In genomic region chr1:19456915-19457554, GRCh38 we compare ENCODE assay signal across 10 cellular contexts. TPM values are rescaled to one million over a fixed set of nuclear protein-coding genes. Genes with fewer than 3 reads are reported as not detected.
DNase-seq lines count a peak whose midpoint lies in the region; ATAC-seq and TF ChIP-seq lines count a peak whose summit lies in the region.
"Had no signal": no experiment of that assay in that cellular context is flagged by ENCODE, and none has a peak within 500 bp of the region (broad histone marks: within the 10 kb centered on the region; RNA-seq: fewer than 3 reads in every experiment).

No MANE protein-coding gene starts in this region.

- no peaks in the 10 kb centered on the region for H3K36me3 ChIP-seq in muscle layer of colon (ENCODE audit: insufficient read depth, low read length)

- H3K9ac ChIP-seq in muscle layer of colon (ENCODE audit: low read length) = no peak overlapping the region
- H3K9ac ChIP-seq: parathyroid adenoma had no signal

- peak in 1 of 3 donors; percentile 12 for DNase-seq in right cardiac atrium
- DNase-seq in cardiac septum (ENCODE audit: low spot score) = no peak
- peak; percentile 61 for DNase-seq in astrocyte of the spinal cord (ENCODE audit: low read depth, low spot score)
- DNase-seq in C1 segment of cervical spinal cord (lab: John Stamatoyannopoulos, UW) = no peak
- no peak for DNase-seq in NCI-H345 (lab: John Stamatoyannopoulos, UW)
- DNase-seq: hippocampal formation had no signal

- H3K4me3 ChIP-seq in right cardiac atrium (ENCODE audit: low read length) = no peak overlapping the region
- H3K4me3 ChIP-seq in astrocyte of the spinal cord (ENCODE audit: low read depth, low read length) = no peak overlapping the region
- H3K4me3 ChIP-seq in muscle layer of colon (ENCODE audit: low read depth in 1 of 2, low read length in 2 of 2) = no peak overlapping the region

- no peak for TF ChIP-seq CTCF in astrocyte of the spinal cord (IDR thresholded peaks at IDR 0.05; ENCODE audit: low read depth, low read length)

- in situ Hi-C loops in astrocyte of the spinal cord (cut with HindIII; ENCODE audit: low sequenced_read_pairs) = no loop called here

- H3K27ac ChIP-seq in right cardiac atrium (ENCODE audit: low read length) = peak overlapping the region; percentile 66
- H3K27ac ChIP-seq in muscle layer of colon (ENCODE audit: low read depth, low read length) = peak overlapping the region; percentile 46
- H3K27ac ChIP-seq: parathyroid adenoma had no signal

- H3K9me3 ChIP-seq in right cardiac atrium (ENCODE audit: control insufficient read depth, low read length) (no peaks in the 10 kb centered on the region), muscle layer of colon (ENCODE audit: low read length) (no peaks in the 10 kb centered on the region)

- WGBS in right cardiac atrium = 53% methylated on average over 10 of the region's 10 CpGs

- ATAC-seq in right cardiac atrium = peak in 1 of 2 donors; percentile 44
- no peak for ATAC-seq in GM21717 (IDR thresholded peaks at IDR 0.05; ENCODE audit: unreplicated experiment)
- ATAC-seq in HG02798 (IDR thresholded peaks at IDR 0.05; ENCODE audit: poor library complexity, unreplicated experiment) = no peak

- H3K27me3 ChIP-seq in right cardiac atrium (ENCODE audit: control insufficient read depth, insufficient read depth) (no peaks in the 10 kb centered on the region), muscle layer of colon (ENCODE audit: control insufficient read depth in 1 of 2, insufficient read depth in 2 of 2, low read length in 2 of 2) (no peaks in the 10 kb centered on the region)

- intact Hi-C loops in right cardiac atrium (cut with DNase I) (no loop called here), cardiac septum (cut with DNase I) (no loop called here)

- H3K4me1 ChIP-seq in right cardiac atrium (ENCODE audit: control insufficient read depth, insufficient read depth, low read length) (peaks cover 41% of the 10 kb centered on the region), muscle layer of colon (ENCODE audit: insufficient read depth, low read length) (peaks cover 76% of the 10 kb centered on the region)

RNA-seq across cellular contexts. Expression of gene CAPZB, which starts 28.3 kb away (rescaled TPM):
- total RNA-seq in right cardiac atrium (100 to 1,000 TPM; 226 to 255 (median 232) TPM), cardiac septum (213 TPM)
- polyA plus RNA-seq in right cardiac atrium = 228 TPM
